ENCODE assay signal across 8 cellular contexts in the genomic region with DNA sequence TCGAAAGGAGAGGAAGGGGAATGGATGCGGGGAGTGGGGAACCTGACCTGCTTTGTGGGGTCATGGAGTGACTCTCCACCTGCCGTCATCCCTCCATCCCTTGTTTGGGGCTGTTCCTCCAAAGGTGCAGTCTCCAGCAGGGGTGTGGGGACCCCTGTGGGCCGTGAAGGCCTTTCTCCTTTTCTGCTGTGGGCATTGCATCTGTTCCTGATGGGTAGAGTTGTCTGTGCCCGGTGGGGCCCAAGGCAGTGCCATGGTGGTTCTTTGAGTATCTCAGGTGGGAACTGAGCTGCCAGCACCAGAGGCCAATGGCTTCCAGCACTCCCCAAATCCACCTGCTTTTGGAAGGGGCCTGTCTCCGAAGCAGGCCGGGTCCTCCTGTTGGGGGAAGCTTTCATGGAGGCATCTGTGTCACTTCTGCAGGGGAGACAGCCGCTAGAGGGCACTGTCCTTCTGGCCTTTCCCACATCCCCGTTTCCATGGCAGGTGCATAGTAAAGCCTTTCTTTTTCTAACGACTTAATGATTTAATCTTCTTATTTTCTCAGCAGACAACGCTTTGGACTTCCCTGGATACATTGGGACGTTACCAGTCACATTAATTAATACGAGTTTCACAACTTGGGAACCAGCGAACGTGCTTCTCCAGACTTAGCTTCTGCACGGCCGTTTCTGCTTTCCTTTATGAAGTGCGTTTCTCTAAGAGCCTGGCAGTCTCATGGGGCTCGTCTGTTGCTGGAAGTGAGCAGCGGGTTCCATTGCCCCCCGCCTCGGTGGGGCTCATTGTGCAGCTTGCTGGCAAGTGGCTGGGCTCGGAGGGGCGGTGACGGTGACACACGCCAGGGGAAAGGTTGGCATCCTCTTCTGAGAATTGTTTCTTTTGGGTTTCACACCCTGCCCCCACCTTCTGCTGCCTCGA. TPM values are rescaled to one million over a fixed set of nuclear protein-coding genes. Genes with fewer than 3 reads are reported as not detected.
DNase-seq lines count a peak whose midpoint lies in the region; ATAC-seq and TF ChIP-seq lines count a peak whose summit lies in the region.

No MANE protein-coding gene starts in this region.

- H4K20me1 ChIP-seq in osteoblast (ENCODE audit: insufficient read depth, low read length) = peaks cover 11% of the 10 kb centered on the region

- TF ChIP-seq CTCF in osteoblast (IDR thresholded peaks at IDR 0.05; ENCODE audit: extremely low read depth, low read depth, low read length) (peak; percentile 95), thoracic aorta (IDR thresholded peaks at IDR 0.05) (peak; percentile 85)

- H3K27me3 ChIP-seq in SJSA1 (replicated peaks) (no peaks in the 10 kb centered on the region), osteoblast (ENCODE audit: insufficient read depth, low read length) (no peaks in the 10 kb centered on the region), thoracic aorta (replicated peaks; ENCODE audit: insufficient read depth) (no peaks in the 10 kb centered on the region)

- no peaks in the 10 kb centered on the region for H3K79me2 ChIP-seq in osteoblast (ENCODE audit: insufficient read depth, low read length)

- H3K27ac ChIP-seq in SJSA1 (no peak overlapping the region), osteoblast (ENCODE audit: low read depth, low read length) (no peak overlapping the region), thoracic aorta (no peak overlapping the region)

- H3K36me3 ChIP-seq in SJSA1 = no peaks in the 10 kb centered on the region
- H3K36me3 ChIP-seq in osteoblast (ENCODE audit: insufficient read depth, low read length) = no peaks in the 10 kb centered on the region
- no peaks in the 10 kb centered on the region for H3K36me3 ChIP-seq in thoracic aorta

- no peaks in the 10 kb centered on the region for H3K9me3 ChIP-seq in SJSA1 (replicated peaks)
- H3K9me3 ChIP-seq in osteoblast (ENCODE audit: low read depth, low read length) = peaks cover 6% of the 10 kb centered on the region
- no peaks in the 10 kb centered on the region for H3K9me3 ChIP-seq in thoracic aorta

- H3K4me1 ChIP-seq in SJSA1 (replicated peaks) (no peaks in the 10 kb centered on the region), osteoblast (ENCODE audit: insufficient read depth, low read length) (no peaks in the 10 kb centered on the region), thoracic aorta (ENCODE audit: control insufficient read depth in 1 of 2, low read depth in 2 of 2) (peaks cover 0 to 6% of the 10 kb centered on the region in 2 donors)

- H2AFZ ChIP-seq in osteoblast (ENCODE audit: low read length) = no peak overlapping the region

- ATAC-seq in thoracic aorta (ENCODE audit: insufficient number of reproducible peaks, low FRiP score, low read depth) = no peak

- no peak overlapping the region for H3K4me3 ChIP-seq in SJSA1
- H3K4me3 ChIP-seq in osteoblast (ENCODE audit: insufficient read depth, low read length) = no peak overlapping the region
- H3K4me3 ChIP-seq in thoracic aorta = peak overlapping the region; percentile 56

- no peak overlapping the region for H3K4me2 ChIP-seq in osteoblast (ENCODE audit: insufficient read depth, low read length)

- DNase-seq in DMS114 treated with DMSO at 0.1 percent for 48 hours (lab: John Stamatoyannopoulos, UW; ENCODE audit: unreplicated experiment) (peak; percentile 41), LHCN-M2 (ENCODE audit: low read depth) (peak; percentile 54), SJSA1 (ENCODE audit: low read depth in 1 of 2, low spot score in 2 of 2) (peak; percentile 48 to 69), globus pallidus (ENCODE audit: low spot score) (peak; percentile 60), osteoblast (ENCODE audit: insufficient read length, low spot score, missing footprints) (peak; percentile 99), thoracic aorta (ENCODE audit: low spot score) (peak; percentile 38), mesenteric fat pad (ENCODE audit: low spot score) (no peak)
- peak; percentile 12 to 60 (median 52) for DNase-seq in activated naive CD4-positive, alpha-beta T cell (lab: John Stamatoyannopoulos, UW)

RNA-seq across cellular contexts. Expression of a gene that starts 57.1 kb away (rescaled TPM):
- total RNA-seq in LHCN-M2 (2014; rRNA removed) = 51.7 and 60.7 TPM in 2 replicates
- polyA plus RNA-seq in LHCN-M2 (2012) = 42.2 TPM
- total RNA-seq in SJSA1 (2014; rRNA removed; shearing (Covaris generic)) = 22.3 and 33.0 TPM in 2 replicates
- total RNA-seq in osteoblast = 24.5 and 29.3 TPM in 2 replicates
- 10 to 100 TPM; 15.3 to 17.2 TPM for total RNA-seq in thoracic aorta
- total RNA-seq in mesenteric fat pad = 76.2 TPM
